18 cellular contexts compared by ENCODE assay signal in the genomic region with DNA sequence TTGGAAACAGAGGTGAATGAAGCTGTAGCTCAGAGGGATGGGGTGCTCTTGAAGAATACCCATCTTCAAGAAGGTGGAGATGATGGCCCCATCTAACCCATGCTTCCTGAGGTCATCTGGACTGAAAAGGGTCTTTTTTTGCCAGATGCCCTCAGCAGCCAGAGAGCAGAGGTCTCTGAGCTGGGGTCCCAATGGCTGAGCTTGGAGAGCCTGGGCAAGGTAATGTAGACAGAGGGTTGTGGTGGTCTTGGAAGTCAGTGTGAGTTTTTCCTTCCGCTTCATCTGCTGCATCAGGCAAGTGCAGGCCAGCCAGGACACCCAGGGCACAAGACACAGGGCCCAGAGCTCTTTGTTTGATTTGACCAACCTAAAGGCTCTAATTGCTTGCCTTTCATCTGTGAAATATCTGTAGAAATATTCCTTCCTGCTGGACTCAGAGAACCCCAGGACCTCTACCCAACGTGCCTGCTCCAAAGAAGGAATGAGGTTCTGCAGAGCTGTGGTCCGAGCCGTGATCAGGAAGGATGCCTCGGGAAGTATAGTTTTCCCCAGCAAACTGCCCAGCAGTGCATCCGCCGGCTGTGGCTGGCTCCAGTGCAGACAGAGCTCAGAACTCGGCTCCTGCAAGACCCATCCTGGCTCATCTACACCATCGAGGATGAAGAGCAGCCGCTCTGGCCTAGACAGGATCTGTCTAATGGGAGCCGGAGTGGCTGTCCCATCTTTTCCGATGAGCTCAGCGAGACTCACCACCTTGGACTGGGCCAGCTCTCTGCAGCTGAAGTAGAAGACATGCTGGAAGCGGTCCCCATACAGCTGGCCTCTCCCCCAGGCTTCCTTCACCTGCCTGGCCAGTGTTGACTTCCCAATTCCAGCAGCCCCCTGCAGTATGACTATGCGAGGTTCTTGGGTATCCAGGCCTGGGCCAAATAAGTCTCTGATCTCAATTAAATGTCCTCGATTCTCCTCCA. TPM values are rescaled to one million over a fixed set of nuclear protein-coding genes. Genes with fewer than 3 reads are reported as not detected.
DNase-seq lines count a peak whose midpoint lies in the region; ATAC-seq, FAIRE-seq and TF ChIP-seq lines count a peak whose summit lies in the region.
"Had no signal": no experiment of that assay in that cellular context is flagged by ENCODE, and none has a peak within 500 bp of the region (broad histone marks: within the 10 kb centered on the region; RNA-seq: fewer than 3 reads in every experiment).

No MANE protein-coding gene starts in this region.

- ATAC-seq in IMR-90 (ENCODE audit: low read depth) (no peak), HG03139 (IDR thresholded peaks at IDR 0.05; ENCODE audit: unreplicated experiment) (no peak), HG03354 (IDR thresholded peaks at IDR 0.05; ENCODE audit: poor library complexity, severe bottlenecking, unreplicated experiment) (no peak)
- no peak for ATAC-seq in naive thymus-derived CD8-positive, alpha-beta T cell

- H3K27ac ChIP-seq in IMR-90 (ENCODE audit: insufficient read depth, low read length) (no peak overlapping the region), H1 (ENCODE audit: low read depth, low read length) (no peak overlapping the region), ovary (no peak overlapping the region)
- H3K27ac ChIP-seq: GM23248 had no signal

- H3K27me3 Mint-ChIP-seq in naive thymus-derived CD8-positive, alpha-beta T cell: no peaks in the 10 kb centered on the region

- H3K23ac ChIP-seq in IMR-90 (ENCODE audit: low read depth, low read length) (no peak overlapping the region), H1 (ENCODE audit: insufficient read length) (no peak overlapping the region)

- no peaks in the 10 kb centered on the region for H3K79me2 ChIP-seq in H1 (ENCODE audit: control insufficient read depth in 1 of 2, insufficient read depth in 2 of 2, low read length in 2 of 2)

- TF ChIP-seq RAD21 in IMR-90 (IDR thresholded peaks at IDR 0.05; ENCODE audit: low read length) (no peak), H1 (IDR thresholded peaks at IDR 0.05 in 1 of 2, conservative IDR thresholded peaks at IDR 0.05 in 1 of 2; ENCODE audit: low read depth in 2 of 2, low read length in 2 of 2) (no peak)

- H3K36me3 Mint-ChIP-seq in naive thymus-derived CD8-positive, alpha-beta T cell: peaks cover 0 to 72% (median 24%) of the 10 kb centered on the region in 3 donors

- H2AK9ac ChIP-seq in IMR-90 (replicated peaks; ENCODE audit: low read depth, low read length, poor library complexity): no peak overlapping the region

- peaks cover 19 to 62% (median 40%) of the 10 kb centered on the region in 4 donors for H3K4me1 Mint-ChIP-seq in naive thymus-derived CD8-positive, alpha-beta T cell

- 96% methylated on average over 5 of the region's 16 CpGs; no CpG with 5 or more reads in 1 of the 2 experiments for WGBS in IMR-90 (ENCODE audit: extremely low coverage in 2 of 2, insufficient read length in 1 of 2), 2 experiments
- WGBS in H1 (ENCODE audit: extremely low coverage in 1 of 2, insufficient coverage in 1 of 2, insufficient read length in 1 of 2, insufficient replicate concordance in 2 of 2, low coverage in 1 of 2, low lambda C conversion rate in 2 of 2, missing lambda C conversion rate in 1 of 2), 2 experiments: 94% methylated on average over 16 of the region's 16 CpGs; no CpG with 5 or more reads in 1 of the 2 experiments
- 89 to 92% (median 90%) methylated on average over 16 of the region's 16 CpGs for WGBS in ovary, 3 donors

- FAIRE-seq in H1 (lab: Jason Lieb, UNC): no peak
- FAIRE-seq: GM12891, GM18507, RCC 7860 had no signal

- POLR2A ChIA-PET in IMR-90 (lab: Charles Lee; ENCODE audit: unreplicated experiment) (no interaction called here), H1 (lab: Charles Lee; ENCODE audit: partially characterized antibody) (interaction anchor here (0.6 to 1.5 kb wide), 3 partner anchors 73 to 894 kb away, joined by 3 to 5 read pairs (median 3); a partner anchor contains a TSS)
- POLR2A ChIA-PET in naive thymus-derived CD8-positive, alpha-beta T cell (lab: Charles Lee): no interaction called here

- H4K91ac ChIP-seq in IMR-90 (ENCODE audit: insufficient read depth, low read depth, low read length): no peak overlapping the region
- no peak overlapping the region for H4K91ac ChIP-seq in H1 (replicated peaks; ENCODE audit: insufficient read length, low read length)

- H3K9me3 ChIP-seq in IMR-90 (ENCODE audit: control insufficient read depth, insufficient read depth, low read length): no peaks in the 10 kb centered on the region
- no peaks in the 10 kb centered on the region for H3K9me3 ChIP-seq in H1 (ENCODE audit: insufficient read depth in 2 of 2, low read depth in 1 of 2, low read length in 1 of 2)
- H3K9me3 ChIP-seq in ovary: no peaks in the 10 kb centered on the region

- DNase-seq in activated effector memory CD4-positive, alpha-beta T cell treated with anti-CD3 and anti-CD28 coated beads, Interleukin-2, amount 50 U/mL, for 16 hours: peak; percentile 43
- DNase-seq in activated effector memory CD4-positive, alpha-beta T cell treated with Interleukin-2 at 50 U/mL for 16 hours: no peak
- DNase-seq in IMR-90 (no peak), H1 (ENCODE audit: low read depth in 1 of 2, low spot score in 2 of 2) (no peak), ovary (no peak)
- DNase-seq in naive thymus-derived CD8-positive, alpha-beta T cell: no peak
- DNase-seq: 8988T, DMS79 treated with DMSO at 0.1 percent for 48 hours, GM23248, MM.1S, NCI-H1092 treated with DMSO at 0.1 percent for 48 hours, NCI-H524, SHP77 had no signal

- H3K4me2 ChIP-seq in IMR-90 (ENCODE audit: low read depth, low read length): no peak overlapping the region
- H3K4me2 ChIP-seq in H1 (ENCODE audit: insufficient read depth in 1 of 2, low read depth in 2 of 2, low read length in 2 of 2): no peak overlapping the region

- no peak overlapping the region for H3K14ac ChIP-seq in IMR-90 (replicated peaks; ENCODE audit: low read depth, low read length)
- no peak overlapping the region for H3K14ac ChIP-seq in H1 (ENCODE audit: insufficient read length)

- TF ChIP-seq POLR2A in IMR-90 (IDR thresholded peaks at IDR 0.05; ENCODE audit: low read depth, low read length) (no peak), H1 (IDR thresholded peaks at IDR 0.05; ENCODE audit: control extremely low read depth in 1 of 2, low read depth in 2 of 2, low read length in 2 of 2) (no peak), ovary (IDR thresholded peaks at IDR 0.05) (no peak)

- H2BK120ac ChIP-seq in IMR-90 (ENCODE audit: low read depth, low read length) (no peak overlapping the region), H1 (replicated peaks; ENCODE audit: low read depth, low read length) (no peak overlapping the region)

- peak overlapping the region in 6 of 10 donors; percentile 11 to 66 (median 40) for H3K27ac Mint-ChIP-seq in naive thymus-derived CD8-positive, alpha-beta T cell

- dilution Hi-C loops in IMR-90 (cut with HindIII; ENCODE audit: low sequenced_read_pairs, unreplicated experiment): no loop called here

- H3K9ac ChIP-seq in IMR-90 (ENCODE audit: low read depth, low read length) (no peak overlapping the region), H1 (replicated peaks in 1 of 4; ENCODE audit: extremely low read depth in 1 of 4, low read depth in 3 of 4, low read length in 3 of 4) (no peak overlapping the region)
- H3K9ac ChIP-seq: GM23248 had no signal

- TF ChIP-seq EP300 in H1 (IDR thresholded peaks at IDR 0.05; ENCODE audit: borderline replicate concordance in 1 of 2, low read depth in 2 of 2, low read length in 2 of 2) (no peak), ovary (IDR thresholded peaks at IDR 0.05) (no peak)

- H2BK20ac ChIP-seq in IMR-90 (ENCODE audit: low read depth, low read length): no peak overlapping the region
- no peak overlapping the region for H2BK20ac ChIP-seq in H1 (ENCODE audit: low read length)

- peaks cover 6% of the 10 kb centered on the region for H3K4me1 ChIP-seq in IMR-90 (ENCODE audit: control insufficient read depth, insufficient read depth, low read length)
- H3K4me1 ChIP-seq in H1 (replicated peaks in 1 of 4; ENCODE audit: control insufficient read depth in 3 of 4, insufficient read depth in 4 of 4, low read length in 3 of 4): no peaks in the 10 kb centered on the region
- no peaks in the 10 kb centered on the region for H3K4me1 ChIP-seq in ovary (ENCODE audit: insufficient read depth)

- no peak overlapping the region for H3K4me3 Mint-ChIP-seq in naive thymus-derived CD8-positive, alpha-beta T cell

- no peaks in the 10 kb centered on the region; the same call in 1 of the 2 replicates for H3K23me2 ChIP-seq in H1 (ENCODE audit: low read depth, low read length)

- H3K36me3 ChIP-seq in IMR-90 (ENCODE audit: control insufficient read depth, insufficient read depth, low read length) (peaks cover 17% of the 10 kb centered on the region), H1 (ENCODE audit: control insufficient read depth in 2 of 4, insufficient read depth in 4 of 4, low read length in 3 of 4) (no peaks in the 10 kb centered on the region), ovary (no peaks in the 10 kb centered on the region)

- H2BK12ac ChIP-seq in H1 (ENCODE audit: low read depth, low read length): no peak overlapping the region

- H3K9me3 Mint-ChIP-seq in naive thymus-derived CD8-positive, alpha-beta T cell: peaks cover 0 to 4% (median 0%) of the 10 kb centered on the region in 9 donors

- H3K56ac ChIP-seq in IMR-90 (ENCODE audit: extremely low read depth, insufficient read depth, low read length): no peak overlapping the region
- no peak overlapping the region for H3K56ac ChIP-seq in H1 (replicated peaks; ENCODE audit: insufficient read length, low read depth, low read length)

- no peaks in the 10 kb centered on the region for H4K20me1 ChIP-seq in IMR-90 (ENCODE audit: insufficient read depth, low read length)
- H4K20me1 ChIP-seq in H1 (replicated peaks in 1 of 2; ENCODE audit: control insufficient read depth in 1 of 2, insufficient read depth in 2 of 2, low read length in 2 of 2): no peaks in the 10 kb centered on the region

- no peak for TF ChIP-seq CTCF in IMR-90 (conservative IDR thresholded peaks at IDR 0.05; ENCODE audit: low read depth, low read length)
- TF ChIP-seq CTCF in H1 (IDR thresholded peaks at IDR 0.05; ENCODE audit: control extremely low read depth in 1 of 3, insufficient read depth in 1 of 3, low read depth in 1 of 3, low read length in 3 of 3): no peak
- no peak for TF ChIP-seq CTCF in ovary (IDR thresholded peaks at IDR 0.05)

- H3K9me1 ChIP-seq in IMR-90 (ENCODE audit: insufficient read depth, low read length): peaks cover 9% of the 10 kb centered on the region; the same call in 1 of the 2 replicates

- H3K79me1 ChIP-seq in IMR-90 (ENCODE audit: low read depth in 1 of 2, low read length in 2 of 2) (peaks cover 15 to 60% of the 10 kb centered on the region in 2 experiments), H1 (ENCODE audit: low read depth, low read length) (no peaks in the 10 kb centered on the region)

- H3K4ac ChIP-seq in IMR-90 (ENCODE audit: low read depth, low read length): no peak overlapping the region
- no peak overlapping the region for H3K4ac ChIP-seq in H1 (replicated peaks; ENCODE audit: insufficient read length, low read depth, low read length)

- intact Hi-C loops in IMR-90 (cut with micrococcal nuclease) (no loop called here), ovary (cut with DNase I) (no loop called here)

- H3K27me3 ChIP-seq in IMR-90 (ENCODE audit: control insufficient read depth, insufficient read depth, low read length): no peaks in the 10 kb centered on the region
- no peaks in the 10 kb centered on the region; a peak in 1 of 7 replicates for H3K27me3 ChIP-seq in H1 (replicated peaks in 1 of 4; ENCODE audit: control insufficient read depth in 3 of 4, extremely low read depth in 1 of 4, insufficient read depth in 3 of 4, low read length in 3 of 4)
- H3K27me3 ChIP-seq in ovary: no peaks in the 10 kb centered on the region

- H3K18ac ChIP-seq in IMR-90 (ENCODE audit: low read depth, low read length) (no peak overlapping the region), H1 (ENCODE audit: extremely low read depth, low read length) (no peak overlapping the region)

- in situ Hi-C loops in IMR-90 (cut with MboI; ENCODE audit: low sequenced_read_pairs): no loop called here

- CTCF ChIA-PET in IMR-90 (lab: Yijun Ruan, JAX) (no interaction called here), H1 (lab: Charles Lee; ENCODE audit: partially characterized antibody) (interaction anchor here (0.5 to 1.5 kb wide), 4 partner anchors 14 to 768 kb away, joined by 3 to 4 read pairs (median 4); no protein-coding TSS in a partner anchor)

- H4K8ac ChIP-seq in IMR-90 (ENCODE audit: low read depth in 2 of 2, low read length in 2 of 2): no peak overlapping the region
- H4K8ac ChIP-seq in H1 (ENCODE audit: extremely low read depth, insufficient read depth, low read length): peak overlapping the region; percentile 57; the same call in 1 of the 2 replicates

- H2AFZ ChIP-seq in IMR-90 (replicated peaks; ENCODE audit: low read length, poor library complexity): no peak overlapping the region
- H2AFZ ChIP-seq in H1 (ENCODE audit: low read length): no peak overlapping the region
- H2AFZ ChIP-seq: GM23248 had no signal

- H2BK15ac ChIP-seq in IMR-90 (ENCODE audit: low read depth, low read length) (no peak overlapping the region), H1 (ENCODE audit: low read length) (no peak overlapping the region)

- no peak overlapping the region for H4K5ac ChIP-seq in IMR-90 (ENCODE audit: low read depth, low read length)
- H4K5ac ChIP-seq in H1 (ENCODE audit: insufficient read length, low read depth, low read length): no peak overlapping the region

- BruUV-seq in IMR-90 (replicated peaks; lab: Mats Ljungman, UMichigan): TSS peak; percentile 68

- H2BK5ac ChIP-seq in IMR-90 (ENCODE audit: low read depth, low read length, poor library complexity, severe bottlenecking) (no peak overlapping the region), H1 (ENCODE audit: low read depth, low read length) (no peak overlapping the region)

- H2AK5ac ChIP-seq in IMR-90 (ENCODE audit: low read depth, low read length) (no peak overlapping the region), H1 (ENCODE audit: low read depth, low read length) (no peak overlapping the region)

- H3K4me3 ChIP-seq in IMR-90 (ENCODE audit: insufficient read depth, low read depth, low read length): no peak overlapping the region
- H3K4me3 ChIP-seq in H1 (ENCODE audit: extremely low read depth in 1 of 4, insufficient read depth in 2 of 4, low read depth in 3 of 4, low read length in 4 of 4): no peak overlapping the region
- H3K4me3 ChIP-seq in ovary: no peak overlapping the region
- H3K4me3 ChIP-seq: GM23248 had no signal

RNA-seq across cellular contexts. Expression of a gene that starts 25.2 kb away (rescaled TPM):
- total RNA-seq in IMR-90 (2012; rRNA removed) (134 and 172 TPM in 2 replicates), ovary (10 to 100 TPM; 43.7 to 75.9 (median 64.5) TPM)
- polyA plus RNA-seq in IMR-90 (2012; rRNA removed) (340 and 376 TPM in 2 replicates), H1 (2011; rRNA removed) (8.6 and 9.2 TPM in 2 replicates), ovary (10 to 100 TPM; 29.3 to 45.4 TPM)
- polyA plus RNA-seq in IMR-90 (2012; cell fraction: cytosol; rRNA removed): 386 and 499 TPM in 2 replicates
- polyA plus RNA-seq in IMR-90 (2012; cell fraction: nucleus; rRNA removed; ENCODE audit: low replicate concordance): 355 and 449 TPM in 2 replicates
- total RNA-seq in H1 (2021; fragmentation: NEBNext Ultra II Directional; extraction: Animal tissue kit (Norgen Biotek cat#: 25700)): 10.0 and 10.4 TPM in 2 replicates
- 11.0 TPM for polyA plus RNA-seq in H1 (2011; cell fraction: cytosol; rRNA removed)
- polyA plus RNA-seq in H1 (2011; cell fraction: nucleus; rRNA removed): 6.3 TPM
- polyA plus RNA-seq in H1 (2012, experiment 1 of 2): 4.7 to 7.5 TPM (median 6.6 TPM) in 4 replicates
- 7.4 TPM for polyA plus RNA-seq in H1 (2012, experiment 2 of 2)
- polyA plus RNA-seq in H1 (2013, experiment 1 of 2): 5.8 TPM
- 5.1 TPM for polyA plus RNA-seq in H1 (2013, experiment 2 of 2)
- 0.59 and 1.5 TPM in 2 replicates for polyA minus RNA-seq in H1 (2011; rRNA and poly(A)+ RNA removed)
- polyA minus RNA-seq in H1 (2011; cell fraction: cytosol; rRNA and poly(A)+ RNA removed): 4.1 TPM
- 3.3 TPM for polyA minus RNA-seq in H1 (2011; cell fraction: nucleus; rRNA and poly(A)+ RNA removed)
- 100 to 1,000 TPM; 354 to 370 TPM for total RNA-seq in naive thymus-derived CD8-positive, alpha-beta T cell
- 10 to 100 TPM; 18.4 to 47.9 (median 33.2) TPM for polyA plus RNA-seq in naive thymus-derived CD8-positive, alpha-beta T cell
